In the genomic region with DNA sequence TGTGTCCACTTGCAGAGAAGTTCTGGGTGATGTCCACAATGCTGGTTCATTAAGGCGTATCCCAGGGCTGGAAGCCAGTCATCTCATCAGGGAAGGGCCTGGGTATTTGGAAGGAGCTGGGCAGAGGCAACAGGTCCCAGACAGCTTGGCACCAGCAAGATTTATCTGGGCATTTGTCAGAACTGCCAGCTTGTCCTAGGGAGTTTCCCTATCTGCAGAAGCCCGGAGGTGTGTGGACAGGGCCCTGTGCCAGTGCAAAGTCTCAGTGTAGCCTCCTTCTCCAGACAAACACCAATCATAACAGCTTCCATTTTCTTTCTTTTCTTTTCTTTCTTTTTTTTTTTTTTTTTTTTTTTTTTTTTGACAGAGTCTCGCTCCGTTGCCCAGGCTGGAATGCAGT, we compare ENCODE assay signal across 17 cellular contexts.
DNase-seq lines count a peak whose midpoint lies in the region; ATAC-seq and TF ChIP-seq lines count a peak whose summit lies in the region.
"Had no signal": no experiment of that assay in that cellular context is flagged by ENCODE, and none has a peak within 500 bp of the region (broad histone marks: within the 10 kb centered on the region; RNA-seq: fewer than 3 reads in every experiment).

No MANE protein-coding gene starts in this region.

- H3K4me3 ChIP-seq in right atrium auricular region (no peak overlapping the region), right cardiac atrium (ENCODE audit: low read length) (no peak overlapping the region), subcutaneous abdominal adipose tissue (ENCODE audit: low read depth in 1 of 5, low read length in 5 of 5) (no peak overlapping the region)
- H3K4me3 ChIP-seq: GM23338 had no signal

- no peaks in the 10 kb centered on the region for H3K9me3 ChIP-seq in right atrium auricular region
- H3K9me3 ChIP-seq in right cardiac atrium (ENCODE audit: control insufficient read depth, low read length), result no peaks in the 10 kb centered on the region
- H3K9me3 ChIP-seq in subcutaneous abdominal adipose tissue (ENCODE audit: control insufficient read depth in 5 of 5, low read length in 5 of 5), result no peaks in the 10 kb centered on the region

- 72% methylated on average over 4 of the region's 4 CpGs for WGBS in right cardiac atrium

- H3K36me3 ChIP-seq in right atrium auricular region, result no peaks in the 10 kb centered on the region
- no peaks in the 10 kb centered on the region for H3K36me3 ChIP-seq in subcutaneous abdominal adipose tissue (ENCODE audit: control insufficient read depth in 5 of 5, insufficient read depth in 5 of 5, low read length in 5 of 5)

- peaks cover 0 to 14% of the 10 kb centered on the region in 2 donors for H3K4me1 ChIP-seq in right atrium auricular region
- H3K4me1 ChIP-seq in right cardiac atrium (ENCODE audit: control insufficient read depth, insufficient read depth, low read length), result peaks cover 5% of the 10 kb centered on the region
- peaks cover 13 to 22% (median 20%) of the 10 kb centered on the region in 5 donors for H3K4me1 ChIP-seq in subcutaneous abdominal adipose tissue (ENCODE audit: control insufficient read depth in 5 of 5, insufficient read depth in 5 of 5, low read length in 5 of 5)

- TF ChIP-seq POLR2A in erythroblast (IDR thresholded peaks at IDR 0.05; ENCODE audit: low read length), result no peak

- TF ChIP-seq CTCF in right atrium auricular region (IDR thresholded peaks at IDR 0.05), result no peak

- H3K27me3 ChIP-seq in right atrium auricular region (no peaks in the 10 kb centered on the region), right cardiac atrium (ENCODE audit: control insufficient read depth, insufficient read depth) (no peaks in the 10 kb centered on the region), subcutaneous abdominal adipose tissue (ENCODE audit: control insufficient read depth in 5 of 5, insufficient read depth in 4 of 5, low read length in 5 of 5) (no peaks in the 10 kb centered on the region)

- H3K27ac ChIP-seq in right atrium auricular region (no peak overlapping the region), right cardiac atrium (ENCODE audit: low read length) (no peak overlapping the region), subcutaneous abdominal adipose tissue (ENCODE audit: low read depth, low read length) (peak overlapping the region; percentile 9)

- no peak overlapping the region for H3K9ac ChIP-seq in subcutaneous abdominal adipose tissue (ENCODE audit: low read length in 5 of 5)

- intact Hi-C loops in Right ventricle myocardium inferior (cut with DNase I) (no loop called here), right cardiac atrium (cut with DNase I) (no loop called here), posterior cingulate gyrus (cut with DNase I) (no loop called here)

- ATAC-seq in Right ventricle myocardium inferior, result peak; percentile 43
- peak; percentile 58 to 62 for ATAC-seq in right cardiac atrium
- ATAC-seq: GM23338, PC-3 had no signal

- DNase-seq in Right ventricle myocardium inferior (ENCODE audit: missing footprints) (no peak), right atrium auricular region (ENCODE audit: low spot score) (no peak), NCI-H226 (peak; percentile 17), right cardiac atrium (peak in 1 of 3 donors; percentile 49), HCEC 1CT (no peak), erythroblast (lab: John Stamatoyannopoulos, UW) (no peak), posterior cingulate gyrus (no peak)
- DNase-seq: C1 segment of cervical spinal cord, DMS 273 treated with DMSO at 0.1 percent for 48 hours, NCI-H1436 treated with DMSO at 0.1 percent for 48 hours, NCI-H2029 treated with DMSO at 0.1 percent for 48 hours, NCI-H510A, NCI-H774, PC-3, SHP77 had no signal
